8 cellular contexts compared by ENCODE assay signal in the genomic region with DNA sequence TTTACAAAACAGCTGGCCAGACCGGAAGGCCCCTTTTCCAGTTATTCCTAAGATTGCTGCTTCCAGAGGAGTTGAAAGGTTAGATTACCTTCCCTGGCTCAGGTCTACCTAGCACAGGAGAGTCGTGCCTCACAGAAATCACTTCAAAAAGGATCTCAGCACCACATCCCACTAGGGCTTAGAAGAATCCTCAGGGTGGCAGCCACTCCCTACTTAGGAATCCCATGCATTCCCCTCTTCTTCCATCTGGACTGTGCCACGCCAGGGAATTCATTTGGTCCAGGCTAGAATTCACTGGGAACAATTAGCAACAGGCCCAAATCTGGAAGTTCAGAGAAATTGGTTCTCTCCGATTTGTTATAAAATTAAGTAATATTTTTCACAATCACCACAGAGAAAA.
DNase-seq lines count a peak whose midpoint lies in the region; ATAC-seq lines count a peak whose summit lies in the region.

No MANE protein-coding gene starts in this region.

- H3K27ac Mint-ChIP-seq in T-helper 17 cell: no peak overlapping the region

- peaks cover 55% of the 10 kb centered on the region for H3K27me3 Mint-ChIP-seq in T-helper 17 cell

- H3K9ac ChIP-seq in iPS-15b (ENCODE audit: low read depth, low read length): no peak overlapping the region
- peak overlapping the region in 2 of 5 donors; percentile 76 to 83 for H3K9ac ChIP-seq in subcutaneous abdominal adipose tissue (ENCODE audit: low read length in 5 of 5)

- peak overlapping the region; percentile 98 for H3K27ac ChIP-seq in subcutaneous abdominal adipose tissue (ENCODE audit: low read depth, low read length)

- H3K9me3 ChIP-seq in T-helper 17 cell (ENCODE audit: control insufficient read depth, low read length, poor library complexity, severe bottlenecking) (no peaks in the 10 kb centered on the region), iPS-15b (ENCODE audit: control insufficient read depth, insufficient read depth, low read length) (no peaks in the 10 kb centered on the region), subcutaneous abdominal adipose tissue (ENCODE audit: control insufficient read depth in 5 of 5, low read length in 5 of 5) (no peaks in the 10 kb centered on the region)

- peaks cover 2% of the 10 kb centered on the region for H3K36me3 Mint-ChIP-seq in T-helper 17 cell (ENCODE audit: low read depth)

- no peak for ATAC-seq in T-helper 17 cell

- H3K4me1 Mint-ChIP-seq in T-helper 17 cell: peaks cover 4% of the 10 kb centered on the region

- H3K27me3 ChIP-seq in iPS-15b (ENCODE audit: control insufficient read depth, insufficient read depth, low read length): peaks cover 4% of the 10 kb centered on the region
- H3K27me3 ChIP-seq in subcutaneous abdominal adipose tissue (ENCODE audit: control insufficient read depth in 5 of 5, insufficient read depth in 4 of 5, low read length in 5 of 5): no peaks in the 10 kb centered on the region

- H3K36me3 ChIP-seq in iPS-15b (ENCODE audit: control insufficient read depth, insufficient read depth, low read length) (no peaks in the 10 kb centered on the region), subcutaneous abdominal adipose tissue (ENCODE audit: control insufficient read depth in 5 of 5, insufficient read depth in 5 of 5, low read length in 5 of 5) (no peaks in the 10 kb centered on the region)

- peak overlapping the region; percentile 97 for H3K4me3 ChIP-seq in iPS-15b (ENCODE audit: low read depth, low read length)
- H3K4me3 ChIP-seq in subcutaneous abdominal adipose tissue (ENCODE audit: low read depth in 1 of 5, low read length in 5 of 5): peak overlapping the region in 2 of 5 donors; percentile 15 to 81

- peak overlapping the region; percentile 78 for H3K4me3 Mint-ChIP-seq in T-helper 17 cell

- H3K4me1 ChIP-seq in iPS-15b (ENCODE audit: control insufficient read depth, insufficient read depth, low read length): peaks cover 14% of the 10 kb centered on the region
- peaks cover 2 to 54% (median 49%) of the 10 kb centered on the region in 5 donors for H3K4me1 ChIP-seq in subcutaneous abdominal adipose tissue (ENCODE audit: control insufficient read depth in 5 of 5, insufficient read depth in 5 of 5, low read length in 5 of 5)

- DNase-seq in DMS 273 (lab: John Stamatoyannopoulos, UW; ENCODE audit: unreplicated experiment) (peak; percentile 59), DMS 273 treated with DMSO at 0.1 percent for 48 hours (lab: John Stamatoyannopoulos, UW) (no peak), T-helper 17 cell (no peak), mesenteric fat pad (ENCODE audit: low spot score) (no peak)
- DNase-seq in stimulated activated CD4-positive, alpha-beta T cell treated with anti-CD3 and anti-CD28 coated beads, Interleukin-4, amount 100 ng/mL, for 4 hours: no peak
- no peak for DNase-seq in activated CD8-positive, alpha-beta memory T cell treated with anti-CD3 and anti-CD28 coated beads, Interleukin-2, amount 50 U/mL, for 48 hours
